ENCODE assay signal across 20 cellular contexts in the genomic region with DNA sequence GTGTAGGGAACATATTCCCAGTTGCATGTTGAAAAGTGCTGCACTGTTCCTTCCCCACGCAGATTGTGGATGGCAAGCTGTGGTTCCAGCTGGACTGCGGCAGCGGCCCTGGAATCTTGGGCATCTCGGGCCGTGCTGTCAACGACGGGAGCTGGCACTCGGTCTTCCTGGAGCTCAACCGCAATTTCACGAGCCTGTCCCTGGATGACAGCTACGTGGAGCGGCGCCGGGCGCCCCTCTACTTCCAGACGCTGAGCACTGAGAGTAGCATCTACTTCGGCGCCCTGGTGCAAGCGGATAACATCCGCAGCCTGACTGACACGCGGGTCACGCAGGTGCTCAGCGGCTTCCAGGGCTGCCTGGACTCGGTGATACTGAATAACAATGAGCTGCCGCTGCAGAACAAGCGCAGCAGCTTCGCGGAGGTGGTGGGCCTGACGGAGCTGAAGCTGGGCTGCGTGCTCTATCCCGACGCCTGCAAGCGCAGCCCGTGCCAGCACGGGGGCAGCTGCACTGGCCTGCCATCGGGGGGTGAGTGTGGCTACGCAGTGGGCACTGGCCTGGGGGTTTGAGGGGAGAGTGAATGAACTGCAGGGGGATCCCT.
"Had no signal": no experiment of that assay in that cellular context is flagged by ENCODE, and none has a peak within 500 bp of the region (broad histone marks: within the 10 kb centered on the region; RNA-seq: fewer than 3 reads in every experiment).

No MANE protein-coding gene starts in this region.

- DNase-seq: activated CD4-positive, alpha-beta T cell treated with anti-CD3 and anti-CD28 coated beads for 1 hour; activated CD4-positive, alpha-beta T cell treated with anti-CD3 and anti-CD28 coated beads, Interleukin-2, amount 50 U/mL, for 1 hour; activated CD8-positive, alpha-beta T cell treated with anti-CD3 and anti-CD28 coated beads, Interleukin-2, amount 10 ng/mL, durations not matched to agents 7 days and 5 days; activated gamma-delta T cell treated with Interleukin-2 at 50 U/mL for 16 hours; brain microvascular endothelial cell; central memory CD4-positive, alpha-beta T cell; dermis blood vessel endothelial cell; effector CD8-positive, alpha-beta T cell; foreskin keratinocyte; hippocampal formation; left colon; naive thymus-derived CD4-positive, alpha-beta T cell; spleen; stimulated activated CD4-positive, alpha-beta T cell treated with anti-CD3 and anti-CD28 coated beads, Interleukin-4, amount 100 ng/mL, for 1 hour; stimulated activated naive CD4-positive, alpha-beta T cell treated with Interleukin-2 at 50 U/mL for 16 hours; substantia nigra; thyroid gland had no signal

- H3K36me3 ChIP-seq: ascending aorta, brain microvascular endothelial cell, spleen, thyroid gland had no signal

- H3K27ac ChIP-seq: ascending aorta, brain microvascular endothelial cell, foreskin keratinocyte, spleen, thyroid gland, VCaP had no signal

- H3K9me3 ChIP-seq: ascending aorta, spleen, thyroid gland had no signal

- ATAC-seq: activated CD8-positive, alpha-beta T cell treated with anti-CD3 and anti-CD28 coated beads, Interleukin-2, amount 10 ng/mL, durations not matched to agents 7 days and 5 days; foreskin keratinocyte; left colon; naive thymus-derived CD4-positive, alpha-beta T cell had no signal

- H3K27me3 ChIP-seq: ascending aorta, brain microvascular endothelial cell, thyroid gland had no signal

- H3K4me3 ChIP-seq: ascending aorta, lung, spleen, thyroid gland had no signal

- H3K4me1 ChIP-seq: ascending aorta, foreskin keratinocyte, spleen, thyroid gland had no signal
